16 cellular contexts compared by ENCODE assay signal in the genomic region with DNA sequence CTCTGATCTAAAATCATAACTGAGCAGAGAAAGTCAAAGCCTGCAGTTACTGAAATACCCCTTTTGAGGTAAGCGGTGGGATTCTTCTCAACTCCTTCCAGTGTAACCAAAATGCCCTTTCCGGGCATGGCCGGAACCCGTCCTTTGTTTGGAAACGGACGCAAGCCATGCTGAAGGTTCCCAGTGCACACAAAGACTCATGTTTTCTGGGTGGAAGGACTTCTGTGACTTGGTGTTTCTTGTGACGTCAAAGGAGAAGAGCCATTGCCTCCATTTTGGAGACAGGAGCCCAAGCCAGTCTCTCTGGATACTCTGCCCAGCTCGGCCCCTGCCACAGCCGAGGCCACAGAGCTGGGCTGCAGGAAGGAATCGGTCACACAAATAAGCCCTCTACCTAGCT.
DNase-seq lines count a peak whose midpoint lies in the region; TF ChIP-seq lines count a peak whose summit lies in the region.
"Had no signal": no experiment of that assay in that cellular context is flagged by ENCODE, and none has a peak within 500 bp of the region (broad histone marks: within the 10 kb centered on the region; RNA-seq: fewer than 3 reads in every experiment).

No MANE protein-coding gene starts in this region.

- H3K9me3 ChIP-seq in right atrium auricular region (no peaks in the 10 kb centered on the region), testis (no peaks in the 10 kb centered on the region)

- H3K27me3 Mint-ChIP-seq in glutamatergic neuron (ENCODE audit: unreplicated experiment) = peaks cover 23% of the 10 kb centered on the region

- no peak overlapping the region for H3K27ac Mint-ChIP-seq in glutamatergic neuron (ENCODE audit: unreplicated experiment)
- H3K27ac Mint-ChIP-seq: B cell; CD4-positive, alpha-beta T cell; HFFc6 had no signal

- TF ChIP-seq POLR2A in testis (IDR thresholded peaks at IDR 0.05) = no peak

- no peak for TF ChIP-seq CTCF in epithelial cell of proximal tubule (conservative IDR thresholded peaks at IDR 0.05; ENCODE audit: low read depth, low read length)
- TF ChIP-seq CTCF in right atrium auricular region (IDR thresholded peaks at IDR 0.05) = no peak
- TF ChIP-seq CTCF in foreskin fibroblast (IDR thresholded peaks at IDR 0.05; ENCODE audit: low read depth, low read length) = no peak
- no peak for TF ChIP-seq CTCF in testis (IDR thresholded peaks at IDR 0.05)
- no peak for TF ChIP-seq CTCF in glutamatergic neuron (IDR thresholded peaks at IDR 0.05; ENCODE audit: partially characterized antibody, unreplicated experiment)

- H3K4me1 Mint-ChIP-seq in glutamatergic neuron (ENCODE audit: low read depth, unreplicated experiment) = peaks cover 15% of the 10 kb centered on the region

- intact Hi-C loops in testis (cut with DNase I; ENCODE audit: low total_unique reads) = no loop called here

- H3K4me1 ChIP-seq in right atrium auricular region (peaks cover 0 to 29% of the 10 kb centered on the region in 2 donors), testis (peaks cover 9% of the 10 kb centered on the region)

- H3K36me3 ChIP-seq in right atrium auricular region (no peaks in the 10 kb centered on the region), testis (ENCODE audit: low read depth, missing control alignments) (no peaks in the 10 kb centered on the region)

- H3K9me3 Mint-ChIP-seq in glutamatergic neuron (ENCODE audit: unreplicated experiment) = peaks cover 3% of the 10 kb centered on the region
- H3K9me3 Mint-ChIP-seq: CD4-positive, alpha-beta T cell had no signal

- no peaks in the 10 kb centered on the region for H3K36me3 Mint-ChIP-seq in glutamatergic neuron (ENCODE audit: unreplicated experiment)

- H3K4me3 ChIP-seq in epithelial cell of proximal tubule (ENCODE audit: low read depth, low read length) (peak overlapping the region; percentile 64), right atrium auricular region (no peak overlapping the region), foreskin fibroblast (ENCODE audit: low read depth in 1 of 2, low read length in 2 of 2) (no peak overlapping the region), testis (no peak overlapping the region)

- no peak overlapping the region for H3K4me3 Mint-ChIP-seq in glutamatergic neuron (ENCODE audit: unreplicated experiment)
- H3K4me3 Mint-ChIP-seq: B cell; CD4-positive, alpha-beta T cell; HFFc6 had no signal

- WGBS in testis, 2 donors = 60% methylated on average over 10 of the region's 10 CpGs

- DNase-seq in COLO829 (ENCODE audit: low spot score) (peak; percentile 37), NCI-H460 (ENCODE audit: extremely low read depth, low read depth) (peak; percentile 76), SK-MEL-5 (ENCODE audit: low read depth, low spot score) (peak; percentile 92), epithelial cell of proximal tubule (ENCODE audit: low read depth) (no peak), right atrium auricular region (ENCODE audit: low spot score) (no peak), foreskin fibroblast (no peak), testis (no peak), glutamatergic neuron (no peak)
- DNase-seq: CD4-positive, alpha-beta T cell; COR-L47; DMS153; DMS79 treated with DMSO at 0.1 percent for 48 hours; GDM1; HCEC 1CT; HFFc6 had no signal

- in situ Hi-C loops in SK-MEL-5 (cut with HindIII; ENCODE audit: low pct_unique_long_range_greater_than_20kb, low sequenced_read_pairs) = no loop called here

- H3K27me3 ChIP-seq in right atrium auricular region (peaks cover 0 to 7% of the 10 kb centered on the region in 2 donors), testis (no peaks in the 10 kb centered on the region)

- H3K27ac ChIP-seq in right atrium auricular region (no peak overlapping the region), testis (no peak overlapping the region)

Comparison
In these comparisons a context has a peak if more than half of its experiments do, and no peak if none do; other contexts are left out.
1. DNase-seq: peak in COLO829 (single experiment), NCI-H460 (single experiment) and SK-MEL-5 (single experiment); none in epithelial cell of proximal tubule (single experiment), right atrium auricular region (single experiment), foreskin fibroblast (0 of 2), testis (single experiment) and glutamatergic neuron (single experiment).